In the genomic region with DNA sequence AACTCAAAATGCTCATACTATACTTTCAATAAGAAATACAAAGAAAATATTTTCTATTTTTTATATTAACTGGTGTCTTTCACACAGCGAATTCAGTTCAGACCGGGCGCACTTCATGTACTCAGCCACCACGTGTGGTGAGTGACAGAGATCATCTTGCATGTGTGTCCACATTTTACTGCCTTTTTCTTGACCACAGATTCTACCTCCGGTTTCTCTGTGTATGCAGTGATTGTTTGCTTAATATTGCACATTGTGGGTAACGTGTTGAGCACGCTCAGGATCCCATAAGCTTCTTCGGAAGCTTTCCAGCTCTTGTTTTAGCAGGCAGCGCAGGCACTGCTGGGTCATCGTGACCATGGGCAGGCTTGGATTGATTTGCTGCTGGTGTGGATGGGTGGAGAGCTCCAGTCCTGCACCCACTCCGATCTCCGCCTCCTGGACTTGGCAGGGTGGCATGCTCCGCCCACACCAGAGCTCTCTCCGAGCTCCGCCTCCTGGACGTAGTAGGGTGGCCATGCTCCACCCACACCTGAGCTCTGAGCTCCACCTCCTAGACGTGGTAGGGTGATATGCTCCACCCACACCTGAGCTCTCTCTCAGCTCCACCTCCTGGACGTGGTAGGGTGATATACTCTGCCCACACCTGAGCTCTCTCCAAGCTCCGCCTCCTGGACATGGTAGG, we compare ENCODE assay signal across 22 cellular contexts.
DNase-seq lines count a peak whose midpoint lies in the region; ATAC-seq, FAIRE-seq and TF ChIP-seq lines count a peak whose summit lies in the region.
"Had no signal": no experiment of that assay in that cellular context is flagged by ENCODE, and none has a peak within 500 bp of the region (broad histone marks: within the 10 kb centered on the region; RNA-seq: fewer than 3 reads in every experiment).

No MANE protein-coding gene starts in this region.

- H3K4me1 ChIP-seq in Caco-2 = no peaks in the 10 kb centered on the region
- H3K4me1 ChIP-seq: SJCRH30 had no signal

- H3K9me3 Mint-ChIP-seq in Caco-2 (ENCODE audit: unreplicated experiment) (no peaks in the 10 kb centered on the region), WTC11 (peaks cover 27% of the 10 kb centered on the region)

- H3K4me3 Mint-ChIP-seq in Caco-2 (ENCODE audit: unreplicated experiment) = peak overlapping the region; percentile 69
- no peak overlapping the region for H3K4me3 Mint-ChIP-seq in WTC11
- H3K4me3 Mint-ChIP-seq: CD14-positive monocyte; IgD-negative memory B cell; T-helper 1 cell treated with Interleukin-12 subunit alpha and Interleukin-12 subunit beta and Interleukin-4 antibody, amounts not matched to agents 30 μg/mL and 1 μg/mL, for 36 hours had no signal

- TF ChIP-seq RAD21 in Ishikawa (IDR thresholded peaks at IDR 0.05; ENCODE audit: low read depth) = no peak

- H3K4me3 ChIP-seq in Caco-2 (ENCODE audit: low read depth, low read length) = 0 out of 2 replicates have a peak overlapping the region, but pooled peaks have one; percentile 1
- H3K4me3 ChIP-seq: PC-9, SJCRH30 had no signal

- H3K27me3 Mint-ChIP-seq in Caco-2 (ENCODE audit: insufficient read depth, unreplicated experiment) = no peaks in the 10 kb centered on the region
- no peaks in the 10 kb centered on the region for H3K27me3 Mint-ChIP-seq in WTC11 (ENCODE audit: low read depth)

- TF ChIP-seq CTCF in 22Rv1 (IDR thresholded peaks at IDR 0.05) = no peak
- no peak for TF ChIP-seq CTCF in Caco-2 (IDR thresholded peaks at IDR 0.05; ENCODE audit: insufficient read depth in 1 of 2, low read depth in 1 of 2, low read length in 1 of 2, severe bottlenecking in 1 of 2, unreplicated experiment in 1 of 2)
- TF ChIP-seq CTCF in WTC11 (IDR thresholded peaks at IDR 0.05) = no peak
- no peak for TF ChIP-seq CTCF in GM10266 (IDR thresholded peaks at IDR 0.05; ENCODE audit: control insufficient read depth, insufficient read depth, low read depth, missing control alignments)

- POLR2A ChIA-PET in Caco-2 (lab: Charles Lee) = interaction anchor here (0.7 kb wide), 1 partner anchor 625 kb away, joined by 3 read pairs; no protein-coding TSS in a partner anchor
- POLR2A ChIA-PET in WTC11 (lab: Charles Lee) = no interaction called here

- H3K27ac ChIP-seq in 22Rv1 = peak overlapping the region; percentile 90
- H3K27ac ChIP-seq: PC-9, RWPE1, SJCRH30 had no signal

- BruUV-seq in Caco-2 (replicated peaks; lab: Mats Ljungman, UMichigan) = no TSS peak

- CTCF ChIA-PET in Caco-2 (lab: Charles Lee) (interaction anchor here (1.2 to 1.6 kb wide), 2 partner anchors 107 to 353 kb away, joined by 4 to 6 read pairs; no protein-coding TSS in a partner anchor), WTC11 (lab: Charles Lee) (interaction anchor here (0.6 to 1.4 kb wide), 4 partner anchors 16 to 374 kb away, joined by 3 to 4 read pairs (median 4); no protein-coding TSS in a partner anchor)

- DNase-seq in Caco-2 = peak; percentile 66 to 88
- DNase-seq in WTC11 (ENCODE audit: low spot score) = peak; percentile 54
- DNase-seq in NCI-H1105 (lab: John Stamatoyannopoulos, UW) = no peak
- no peak for DNase-seq in urothelium cell line (ENCODE audit: low spot score)
- DNase-seq in GM10266 (ENCODE audit: extremely low spot score) = no peak
- DNase-seq: AML-193, H7, NCI-H1105 treated with DMSO at 0.1 percent for 48 hours, NCI-H187, NCI-H2227 treated with DMSO at 0.1 percent for 48 hours, NCI-H510A treated with DMSO at 0.1 percent for 48 hours, PC-9, SJCRH30 had no signal

- H3K27ac Mint-ChIP-seq in Caco-2 (ENCODE audit: unreplicated experiment) = peak overlapping the region; percentile 63
- no peak overlapping the region for H3K27ac Mint-ChIP-seq in WTC11
- H3K27ac Mint-ChIP-seq: CD14-positive monocyte; IgD-negative memory B cell; T-helper 1 cell treated with Interleukin-12 subunit alpha and Interleukin-12 subunit beta and Interleukin-4 antibody, amounts not matched to agents 30 μg/mL and 1 μg/mL, for 36 hours had no signal

- H3K27me3 ChIP-seq in Caco-2 (replicated peaks; ENCODE audit: control insufficient read depth, insufficient read depth, low read length) = no peaks in the 10 kb centered on the region
- H3K27me3 ChIP-seq: SJCRH30 had no signal

- ATAC-seq in WTC11 = peak; percentile 69
- no peak for ATAC-seq in GM21825 (IDR thresholded peaks at IDR 0.05; ENCODE audit: unreplicated experiment)

- TF ChIP-seq EP300 in Ishikawa (IDR thresholded peaks at IDR 0.05; ENCODE audit: borderline replicate concordance) = no peak

- intact Hi-C loops in Caco-2 (cut with micrococcal nuclease; ENCODE audit: unreplicated experiment) = no loop called here

- FAIRE-seq in urothelium cell line (lab: Jason Lieb, UNC) = no peak
- FAIRE-seq: GM12892, GM18507 had no signal

- peaks cover 2% of the 10 kb centered on the region; the same call in 1 of the 2 replicates for H3K9me3 ChIP-seq in Caco-2
- H3K9me3 ChIP-seq: SJCRH30 had no signal

- H3K4me1 Mint-ChIP-seq in Caco-2 (ENCODE audit: low read depth, unreplicated experiment) = no peaks in the 10 kb centered on the region
- H3K4me1 Mint-ChIP-seq in WTC11 = no peaks in the 10 kb centered on the region; the same call in 1 of the 2 replicates
- H3K4me1 Mint-ChIP-seq: CD14-positive monocyte had no signal

- no peaks in the 10 kb centered on the region for H3K36me3 ChIP-seq in Caco-2 (ENCODE audit: control insufficient read depth, insufficient read depth, low read length)
- H3K36me3 ChIP-seq: SJCRH30 had no signal

- peaks cover 16% of the 10 kb centered on the region for H3K36me3 Mint-ChIP-seq in Caco-2 (ENCODE audit: insufficient read depth, unreplicated experiment)
- H3K36me3 Mint-ChIP-seq in WTC11 = peaks cover 15% of the 10 kb centered on the region
- H3K36me3 Mint-ChIP-seq: CD14-positive monocyte had no signal

TF ChIP-seq in Ishikawa, 13 proteins besides CTCF, POLR2A, EP300 and RAD21 (continues in another document):
- TF ChIP-seq FOXM1 (IDR thresholded peaks at IDR 0.05; ENCODE audit: borderline replicate concordance, low read depth) (no peak), CREB1 (IDR thresholded peaks at IDR 0.05; ENCODE audit: low read depth) (no peak), REST (IDR thresholded peaks at IDR 0.05; ENCODE audit: low read depth) (no peak), TAF1 (IDR thresholded peaks at IDR 0.05; ENCODE audit: low read depth) (peak; percentile 65; the same call in 1 of the 2 replicates)

TF ChIP-seq in WTC11, 78 proteins besides CTCF, POLR2A, EP300 and RAD21:
- TF ChIP-seq, protein P1, sequence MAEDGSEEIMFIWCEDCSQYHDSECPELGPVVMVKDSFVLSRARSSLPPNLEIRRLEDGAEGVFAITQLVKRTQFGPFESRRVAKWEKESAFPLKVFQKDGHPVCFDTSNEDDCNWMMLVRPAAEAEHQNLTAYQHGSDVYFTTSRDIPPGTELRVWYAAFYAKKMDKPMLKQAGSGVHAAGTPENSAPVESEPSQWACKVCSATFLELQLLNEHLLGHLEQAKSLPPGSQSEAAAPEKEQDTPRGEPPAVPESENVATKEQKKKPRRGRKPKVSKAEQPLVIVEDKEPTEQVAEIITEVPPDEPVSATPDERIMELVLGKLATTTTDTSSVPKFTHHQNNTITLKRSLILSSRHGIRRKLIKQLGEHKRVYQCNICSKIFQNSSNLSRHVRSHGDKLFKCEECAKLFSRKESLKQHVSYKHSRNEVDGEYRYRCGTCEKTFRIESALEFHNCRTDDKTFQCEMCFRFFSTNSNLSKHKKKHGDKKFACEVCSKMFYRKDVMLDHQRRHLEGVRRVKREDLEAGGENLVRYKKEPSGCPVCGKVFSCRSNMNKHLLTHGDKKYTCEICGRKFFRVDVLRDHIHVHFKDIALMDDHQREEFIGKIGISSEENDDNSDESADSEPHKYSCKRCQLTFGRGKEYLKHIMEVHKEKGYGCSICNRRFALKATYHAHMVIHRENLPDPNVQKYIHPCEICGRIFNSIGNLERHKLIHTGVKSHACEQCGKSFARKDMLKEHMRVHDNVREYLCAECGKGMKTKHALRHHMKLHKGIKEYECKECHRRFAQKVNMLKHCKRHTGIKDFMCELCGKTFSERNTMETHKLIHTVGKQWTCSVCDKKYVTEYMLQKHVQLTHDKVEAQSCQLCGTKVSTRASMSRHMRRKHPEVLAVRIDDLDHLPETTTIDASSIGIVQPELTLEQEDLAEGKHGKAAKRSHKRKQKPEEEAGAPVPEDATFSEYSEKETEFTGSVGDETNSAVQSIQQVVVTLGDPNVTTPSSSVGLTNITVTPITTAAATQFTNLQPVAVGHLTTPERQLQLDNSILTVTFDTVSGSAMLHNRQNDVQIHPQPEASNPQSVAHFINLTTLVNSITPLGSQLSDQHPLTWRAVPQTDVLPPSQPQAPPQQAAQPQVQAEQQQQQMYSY (CRISPR knock-in tag; IDR thresholded peaks at IDR 0.05) = 0 out of 2 replicates have a peak, but pooled peaks have one; percentile 51
- TF ChIP-seq, protein P2, sequence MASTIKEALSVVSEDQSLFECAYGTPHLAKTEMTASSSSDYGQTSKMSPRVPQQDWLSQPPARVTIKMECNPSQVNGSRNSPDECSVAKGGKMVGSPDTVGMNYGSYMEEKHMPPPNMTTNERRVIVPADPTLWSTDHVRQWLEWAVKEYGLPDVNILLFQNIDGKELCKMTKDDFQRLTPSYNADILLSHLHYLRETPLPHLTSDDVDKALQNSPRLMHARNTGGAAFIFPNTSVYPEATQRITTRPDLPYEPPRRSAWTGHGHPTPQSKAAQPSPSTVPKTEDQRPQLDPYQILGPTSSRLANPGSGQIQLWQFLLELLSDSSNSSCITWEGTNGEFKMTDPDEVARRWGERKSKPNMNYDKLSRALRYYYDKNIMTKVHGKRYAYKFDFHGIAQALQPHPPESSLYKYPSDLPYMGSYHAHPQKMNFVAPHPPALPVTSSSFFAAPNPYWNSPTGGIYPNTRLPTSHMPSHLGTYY (CRISPR knock-in tag; IDR thresholded peaks at IDR 0.05) = no peak

Comparison
In these comparisons a context has a peak if more than half of its experiments do, and no peak if none do; other contexts are left out.
1. DNase-seq: peak in Caco-2 (2 of 2) and WTC11 (single experiment); none in NCI-H1105 (single experiment), urothelium cell line (single experiment) and GM10266 (single experiment).